In the genomic region with DNA sequence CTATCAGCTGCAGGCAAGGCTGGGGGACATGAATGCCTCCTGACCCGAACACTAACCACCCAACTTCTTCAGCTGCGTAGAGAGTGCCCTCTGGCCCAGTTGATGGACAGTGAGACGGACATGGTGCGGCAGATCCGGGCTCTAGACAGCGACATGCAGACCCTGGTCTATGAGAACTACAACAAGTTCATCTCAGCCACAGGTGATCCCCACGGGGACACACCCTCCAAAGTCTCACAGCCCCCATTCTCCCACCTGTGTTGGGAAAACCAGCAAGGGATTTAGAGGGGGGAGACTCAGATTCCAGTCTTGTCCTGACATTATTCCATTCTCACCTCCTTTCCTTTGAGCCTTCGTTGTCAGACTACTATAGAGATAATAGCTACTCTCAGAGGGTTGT, we compare ENCODE assay signal across 5 cellular contexts. TPM values are rescaled to one million over a fixed set of nuclear protein-coding genes. Genes with fewer than 3 reads are reported as not detected.
DNase-seq lines count a peak whose midpoint lies in the region; TF ChIP-seq lines count a peak whose summit lies in the region.

No MANE protein-coding gene starts in this region.

- H3K4me3 ChIP-seq in SJSA1, result peak overlapping the region; percentile 76
- peak overlapping the region; percentile 68 to 84 for H3K4me3 ChIP-seq in foreskin fibroblast (ENCODE audit: low read depth in 1 of 2, low read length in 2 of 2)

- no peaks in the 10 kb centered on the region for H3K27me3 ChIP-seq in SJSA1 (replicated peaks)

- no peak for TF ChIP-seq CTCF in foreskin fibroblast (IDR thresholded peaks at IDR 0.05; ENCODE audit: low read depth, low read length)

- no peaks in the 10 kb centered on the region for H3K9me3 ChIP-seq in SJSA1 (replicated peaks)

- in situ Hi-C loops in KBM-7 (cut with MboI; ENCODE audit: low pct_unique_long_range_greater_than_20kb, low sequenced_read_pairs), result no loop called here

- no peak for DNase-seq in SJSA1 (ENCODE audit: low read depth in 1 of 2, low spot score in 2 of 2)
- DNase-seq in foreskin fibroblast, result no peak
- no peak for DNase-seq in DMS 273 treated with DMSO at 0.1 percent for 48 hours (lab: John Stamatoyannopoulos, UW)
- no peak for DNase-seq in KBM-7

- H3K4me1 ChIP-seq in SJSA1 (replicated peaks), result peaks cover 10% of the 10 kb centered on the region

- H3K27ac ChIP-seq in SJSA1 (peak overlapping the region; percentile 9; the same call in 1 of the 2 replicates), temporal lobe (ENCODE audit: low read depth, low read length) (peak overlapping the region; percentile 61)

- peaks cover 35% of the 10 kb centered on the region for H3K36me3 ChIP-seq in SJSA1

RNA-seq across cellular contexts. Expression of a gene that starts 0.9 kb away (rescaled TPM):
- total RNA-seq in SJSA1 (2014; rRNA removed; shearing (Covaris generic)), result 387 and 508 TPM in 2 replicates
- total RNA-seq in temporal lobe, result 161 TPM

RNA-seq across cellular contexts. Expression of a gene that starts 12.9 kb away (rescaled TPM):
- total RNA-seq in SJSA1 (2014; rRNA removed; shearing (Covaris generic)), result 63.7 and 91.9 TPM in 2 replicates
- total RNA-seq in temporal lobe, result 14.0 TPM

RNA-seq across cellular contexts. Expression of a gene that starts 13.1 kb away (rescaled TPM):
- 90.2 and 124 TPM in 2 replicates for total RNA-seq in SJSA1 (2014; rRNA removed; shearing (Covaris generic))
- total RNA-seq in temporal lobe, result 2.0 TPM

RNA-seq across cellular contexts. Expression of a gene that starts 14.7 kb away (rescaled TPM):
- total RNA-seq in SJSA1 (2014; rRNA removed; shearing (Covaris generic)), result 1.5 and 2.4 TPM in 2 replicates
- total RNA-seq in temporal lobe, result 34.7 TPM

RNA-seq across cellular contexts. Expression of a gene that starts 20.6 kb away (rescaled TPM):
- total RNA-seq in SJSA1 (2014; rRNA removed; shearing (Covaris generic)), result 22.8 and 42.1 TPM in 2 replicates
- total RNA-seq in temporal lobe, result 2.5 TPM

Comparison
In these comparisons a context has a peak if more than half of its experiments do, and no peak if none do; other contexts are left out.
1. RNA of a gene that starts 13.1 kb away (total RNA-seq): 90.2 to 124 TPM in SJSA1; 2.0 TPM in temporal lobe (single experiment); every median in the first group is over 10 times any median in the second.